In genomic region chr5:40796487-40796889, GRCh38 we compare ENCODE assay signal across 8 cellular contexts. TPM values are rescaled to one million over a fixed set of nuclear protein-coding genes. Genes with fewer than 3 reads are reported as not detected.
A peak's percentile ranks its signal among the peaks of the same experiment; 100 is the strongest.
DNase-seq lines count a peak whose midpoint lies in the region; ATAC-seq and TF ChIP-seq lines count a peak whose summit lies in the region.

No MANE protein-coding gene starts in this region.

- peak overlapping the region; percentile 77 for H3K27ac ChIP-seq in RWPE2 (ENCODE audit: poor library complexity, severe bottlenecking)
- no peak overlapping the region for H3K27ac ChIP-seq in foreskin keratinocyte

- H3K27me3 ChIP-seq in RWPE2 (ENCODE audit: insufficient read depth, poor library complexity, severe bottlenecking): no peaks in the 10 kb centered on the region
- H3K27me3 ChIP-seq in foreskin keratinocyte: no peaks in the 10 kb centered on the region

- peak overlapping the region; percentile 63 for H3K4me3 ChIP-seq in GM12865 (ENCODE audit: low read depth, low read length)
- peak overlapping the region; percentile 51 for H3K4me3 ChIP-seq in RWPE2 (ENCODE audit: severe bottlenecking)
- H3K4me3 ChIP-seq in fibroblast of pulmonary artery (replicated peaks; ENCODE audit: low read depth, low read length): peak overlapping the region; percentile 76
- peak overlapping the region; percentile 87 for H3K4me3 ChIP-seq in skeletal muscle cell (ENCODE audit: low read depth, low read length)

- no peaks in the 10 kb centered on the region for H3K9me3 ChIP-seq in RWPE2 (ENCODE audit: severe bottlenecking)

- H3K36me3 ChIP-seq in RWPE2 (ENCODE audit: low read depth): peaks cover 27% of the 10 kb centered on the region

- no peak for DNase-seq in GM12865 (ENCODE audit: low read depth)
- DNase-seq in RWPE2 (ENCODE audit: low spot score): no peak
- peak; percentile 87 for DNase-seq in fibroblast of pulmonary artery (ENCODE audit: low read depth)
- DNase-seq in skeletal muscle cell (ENCODE audit: low read depth): peak; percentile 72
- DNase-seq in NAMALWA (ENCODE audit: low spot score): no peak
- DNase-seq in NCI-H1048 (lab: John Stamatoyannopoulos, UW): no peak
- no peak for DNase-seq in foreskin keratinocyte

- ATAC-seq in RWPE2 (ENCODE audit: low read depth) (no peak), HG03108 (IDR thresholded peaks at IDR 0.05; ENCODE audit: unreplicated experiment) (no peak), foreskin keratinocyte (no peak)

- TF ChIP-seq CTCF in GM12865 (IDR thresholded peaks at IDR 0.05; ENCODE audit: insufficient read depth, low read depth, low read length, missing control alignments): no peak
- TF ChIP-seq CTCF in RWPE2 (IDR thresholded peaks at IDR 0.05; ENCODE audit: poor library complexity, severe bottlenecking): no peak
- no peak for TF ChIP-seq CTCF in fibroblast of pulmonary artery (IDR thresholded peaks at IDR 0.05; ENCODE audit: low read length, missing control alignments)
- no peak for TF ChIP-seq CTCF in foreskin keratinocyte (conservative IDR thresholded peaks at IDR 0.05)

- H3K4me1 ChIP-seq in RWPE2 (ENCODE audit: insufficient read depth, poor library complexity, severe bottlenecking): peaks cover 26% of the 10 kb centered on the region
- H3K4me1 ChIP-seq in foreskin keratinocyte: peaks cover 9% of the 10 kb centered on the region

RNA-seq across cellular contexts. Expression of gene PRKAA1, which starts 1.7 kb away (rescaled TPM):
- 50.9 and 57.5 TPM in 2 replicates for total RNA-seq in foreskin keratinocyte
- polyA plus RNA-seq in foreskin keratinocyte: 9.1 and 10.6 TPM in 2 replicates

RNA-seq across cellular contexts. Expression of gene RPL37, which starts 38.5 kb away (rescaled TPM):
- 2,276 and 2,310 TPM in 2 replicates for total RNA-seq in foreskin keratinocyte
- 3,531 and 3,737 TPM in 2 replicates for polyA plus RNA-seq in foreskin keratinocyte

RNA-seq across cellular contexts. Expression of gene TTC33, which starts 40.7 kb away (rescaled TPM):
- 10.4 and 10.5 TPM in 2 replicates for total RNA-seq in foreskin keratinocyte
- 2.8 and 3.4 TPM in 2 replicates for polyA plus RNA-seq in foreskin keratinocyte

RNA-seq across cellular contexts. Expression of gene CARD6, which starts 44.7 kb away (rescaled TPM):
- 5.7 and 6.4 TPM in 2 replicates for total RNA-seq in foreskin keratinocyte
- polyA plus RNA-seq in foreskin keratinocyte: 2.4 and 2.7 TPM in 2 replicates

Comparison
In these comparisons a context has a peak if more than half of its experiments do, and no peak if none do; other contexts are left out.
1. DNase-seq: peak in fibroblast of pulmonary artery (single experiment) and skeletal muscle cell (single experiment); none in GM12865 (single experiment), RWPE2 (single experiment), NAMALWA (single experiment), NCI-H1048 (single experiment) and foreskin keratinocyte (0 of 2).
2. Peak in every context shown above with its lines, with median percentiles within 50 percentile points of each other: H3K4me3 ChIP-seq.